ENCODE assay signal across 8 cellular contexts in the genomic region with DNA sequence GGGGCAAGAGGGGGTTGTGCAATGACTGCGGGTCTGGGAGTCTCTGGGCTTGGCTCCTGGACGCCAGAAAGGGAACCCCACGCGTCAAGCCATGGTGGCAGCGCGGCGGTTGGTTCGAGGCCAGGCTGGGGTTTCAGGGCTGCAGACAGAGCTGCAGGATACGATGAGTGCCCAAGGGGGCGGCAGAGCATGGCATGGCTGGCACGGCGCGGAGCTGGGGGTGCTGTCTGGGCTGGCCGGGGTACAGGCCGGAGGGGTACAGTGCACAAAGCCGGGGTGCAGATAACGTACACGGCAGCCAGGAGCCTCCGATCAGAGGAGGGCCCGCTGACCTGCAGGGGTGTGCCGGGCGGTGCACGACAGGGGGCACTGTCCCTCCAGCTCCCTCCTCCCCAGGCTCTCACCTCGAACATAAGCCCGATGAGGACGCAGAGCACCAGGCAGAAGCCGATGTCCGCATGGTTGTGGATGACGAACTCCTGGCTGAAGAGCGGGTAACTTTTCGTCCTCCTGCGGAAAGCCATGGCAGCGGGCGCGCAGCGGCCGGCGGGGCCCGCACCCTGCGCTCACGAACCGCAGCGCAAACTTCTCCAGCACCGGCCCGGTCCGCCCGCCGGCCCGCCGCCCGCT. TPM values are rescaled to one million over a fixed set of nuclear protein-coding genes. Genes with fewer than 3 reads are reported as not detected.
A peak's percentile ranks its signal among the peaks of the same experiment; 100 is the strongest.
DNase-seq lines count a peak whose midpoint lies in the region; ATAC-seq and TF ChIP-seq lines count a peak whose summit lies in the region.

No MANE protein-coding gene starts in this region.

- ATAC-seq in GM19372 (IDR thresholded peaks at IDR 0.05; ENCODE audit: low read depth, unreplicated experiment) (peak; percentile 51), HG03460 (IDR thresholded peaks at IDR 0.05; ENCODE audit: unreplicated experiment) (peak; percentile 61), foreskin keratinocyte (peak; percentile 80)
- ATAC-seq in activated T-helper 17 cell treated with anti-CD3 and anti-CD28 coated beads, Interleukin-2, amount 50 U/mL, for 72 hours (replicated peaks): peak; percentile 77

- TF ChIP-seq POLR2A in transverse colon (IDR thresholded peaks at IDR 0.05): peak; percentile 8

- no peaks in the 10 kb centered on the region for H3K9me3 ChIP-seq in transverse colon

- H3K4me3 ChIP-seq in transverse colon: peak overlapping the region; percentile 65 to 82 (median 78)

- peaks cover 22% of the 10 kb centered on the region for H3K4me1 Mint-ChIP-seq in activated T-helper 17 cell treated with anti-CD3 and anti-CD28 coated beads, Interleukin-2, amount 50 U/mL, for 72 hours

- H3K27ac Mint-ChIP-seq in activated T-helper 17 cell treated with anti-CD3 and anti-CD28 coated beads, Interleukin-2, amount 50 U/mL, for 72 hours: peak overlapping the region; percentile 56

- H3K9me3 Mint-ChIP-seq in activated T-helper 17 cell treated with anti-CD3 and anti-CD28 coated beads, Interleukin-2, amount 50 U/mL, for 72 hours: no peaks in the 10 kb centered on the region

- TF ChIP-seq CTCF in foreskin keratinocyte (conservative IDR thresholded peaks at IDR 0.05) (peak; percentile 71), transverse colon (IDR thresholded peaks at IDR 0.05) (peak; percentile 39 to 71 (median 54))

- intact Hi-C loops in transverse colon (cut with DNase I; ENCODE audit: low total_unique reads): loop anchor here (5.0 kb wide), 1 partner anchor 86 kb away; no protein-coding TSS in a partner anchor

- peaks cover 18% of the 10 kb centered on the region for H3K4me1 ChIP-seq in foreskin keratinocyte
- H3K4me1 ChIP-seq in transverse colon: peaks cover 19 to 50% (median 42%) of the 10 kb centered on the region in 4 donors

- peak overlapping the region; percentile 65 for H3K4me3 Mint-ChIP-seq in activated T-helper 17 cell treated with anti-CD3 and anti-CD28 coated beads, Interleukin-2, amount 50 U/mL, for 72 hours

- H3K36me3 Mint-ChIP-seq in activated T-helper 17 cell treated with anti-CD3 and anti-CD28 coated beads, Interleukin-2, amount 50 U/mL, for 72 hours (ENCODE audit: low read depth): no peaks in the 10 kb centered on the region

- no peak for TF ChIP-seq EP300 in transverse colon (IDR thresholded peaks at IDR 0.05; ENCODE audit: low read depth)

- DNase-seq in COR-L47 (lab: John Stamatoyannopoulos, UW) (peak; percentile 39), foreskin keratinocyte (peak in 1 of 2 donors; percentile 73), occipital lobe (lab: John Stamatoyannopoulos, UW) (peak; percentile 31), transverse colon (peak; percentile 72)

- H3K27me3 Mint-ChIP-seq in activated T-helper 17 cell treated with anti-CD3 and anti-CD28 coated beads, Interleukin-2, amount 50 U/mL, for 72 hours: no peaks in the 10 kb centered on the region

- H3K27me3 ChIP-seq in foreskin keratinocyte: no peaks in the 10 kb centered on the region
- no peaks in the 10 kb centered on the region for H3K27me3 ChIP-seq in transverse colon

- H3K36me3 ChIP-seq in transverse colon: no peaks in the 10 kb centered on the region

- 7% methylated on average over 50 of the region's 51 CpGs; no CpG with 5 or more reads in 1 of the 2 donors for WGBS in transverse colon (ENCODE audit: low coverage in 1 of 2), 2 donors

- in situ Hi-C loops in transverse colon (cut with MboI; ENCODE audit: low pct_ligation_motif_present in 1 of 4, low pct_unique_long_range_greater_than_20kb in 1 of 4, low sequenced_read_pairs in 3 of 4): loop anchor here in 1 of 4 donors (5.0 to 25.0 kb wide), 2 partner anchors 154 to 289 kb away; a partner anchor contains a TSS

- H3K27ac ChIP-seq in foreskin keratinocyte: no peak overlapping the region
- peak overlapping the region; percentile 97 to 98 (median 98) for H3K27ac ChIP-seq in transverse colon

TF ChIP-seq in PFSK-1, 5 proteins besides CTCF, POLR2A, EP300 and RAD21:
- TF ChIP-seq POLR2AphosphoS5 (IDR thresholded peaks at IDR 0.05; ENCODE audit: low read depth, low read length) (peak; percentile 55; the same call in 1 of the 2 replicates), TAF1 (IDR thresholded peaks at IDR 0.05; ENCODE audit: borderline replicate concordance, insufficient read depth, low read length) (no peak)
TF ChIP-seq in PFSK-1: peak in this region for 1.

RNA-seq across cellular contexts. Expression of a gene that starts 0.4 kb away (rescaled TPM):
- polyA plus RNA-seq in PFSK-1 (2012; ENCODE audit: insufficient read length, low read depth): 19.9 TPM
- total RNA-seq in activated T-helper 17 cell treated with anti-CD3 and anti-CD28 coated beads, Interleukin-2, amount 50 U/mL, for 72 hours: 1 to 10 TPM; 1.7 to 5.4 TPM
- total RNA-seq in foreskin keratinocyte (23.3 and 34.9 TPM in 2 replicates), occipital lobe (1.6 TPM), transverse colon (10 to 100 TPM in 2 of 4 donors, 1 to 10 TPM in 2; 8.4 to 15.4 (median 11.7) TPM)
- 7.7 and 9.1 TPM in 2 replicates for polyA plus RNA-seq in foreskin keratinocyte
